Comparison of ENCODE assay signal across 1 cellular context in genomic region chr10:62814901-62815372, GRCh38.
TF ChIP-seq lines count a peak whose summit lies in the region.

No MANE protein-coding gene starts in this region.

TF ChIP-seq in HepG2, 621 proteins besides CTCF, POLR2A, EP300 and RAD21 (continued from another document):
- no peak for TF ChIP-seq HIC2 (CRISPR knock-in tag; IDR thresholded peaks at IDR 0.05; ENCODE audit: low read depth)
- TF ChIP-seq JUNB (CRISPR knock-in tag; IDR thresholded peaks at IDR 0.05; ENCODE audit: borderline replicate concordance): no peak
- TF ChIP-seq NKX3-1 (CRISPR knock-in tag; IDR thresholded peaks at IDR 0.05): no peak
- no peak for TF ChIP-seq NFKBIZ (CRISPR knock-in tag; IDR thresholded peaks at IDR 0.05)
- TF ChIP-seq SP1 (IDR thresholded peaks at IDR 0.05): no peak
- no peak for TF ChIP-seq SP1 (CRISPR knock-in tag; IDR thresholded peaks at IDR 0.05)
- TF ChIP-seq ZNF788 (CRISPR knock-in tag; IDR thresholded peaks at IDR 0.05; ENCODE audit: borderline replicate concordance): no peak
- TF ChIP-seq ZNF562 (CRISPR knock-in tag; IDR thresholded peaks at IDR 0.05; ENCODE audit: borderline replicate concordance): no peak
- no peak for TF ChIP-seq ZNF737 (CRISPR knock-in tag; IDR thresholded peaks at IDR 0.05; ENCODE audit: borderline replicate concordance)
- TF ChIP-seq MAX (IDR thresholded peaks at IDR 0.05): no peak
- TF ChIP-seq CBX1 (IDR thresholded peaks at IDR 0.05; ENCODE audit: low read depth): no peak
- TF ChIP-seq BCL6 (CRISPR knock-in tag; IDR thresholded peaks at IDR 0.05): no peak
- no peak for TF ChIP-seq ZNF142 (CRISPR knock-in tag; IDR thresholded peaks at IDR 0.05)
TF ChIP-seq in HepG2: peak in this region for 0.
